ENCODE assay signal across 16 cellular contexts in genomic region chr3:23084367-23084766, GRCh38.
DNase-seq lines count a peak whose midpoint lies in the region; ATAC-seq, FAIRE-seq and TF ChIP-seq lines count a peak whose summit lies in the region.
"Had no signal": no experiment of that assay in that cellular context is flagged by ENCODE, and none has a peak within 500 bp of the region (broad histone marks: within the 10 kb centered on the region; RNA-seq: fewer than 3 reads in every experiment).

No MANE protein-coding gene starts in this region.

- TF ChIP-seq RAD21 in GM12878 (IDR thresholded peaks at IDR 0.05; ENCODE audit: insufficient read depth, low read depth, low read length): no peak

- no peak overlapping the region for H3K9ac ChIP-seq in GM12878 (ENCODE audit: control insufficient read depth, insufficient read depth, low read length)
- H3K9ac ChIP-seq: GM23248 had no signal

- H3K9me3 ChIP-seq in GM12878 (replicated peaks; ENCODE audit: control insufficient read depth, insufficient read depth, low read length): no peaks in the 10 kb centered on the region

- H4K20me1 ChIP-seq in GM12878 (ENCODE audit: control insufficient read depth, insufficient read depth): no peaks in the 10 kb centered on the region

- peak; percentile 55 for ATAC-seq in GM18867 (IDR thresholded peaks at IDR 0.05; ENCODE audit: unreplicated experiment)
- ATAC-seq in GM21576 (IDR thresholded peaks at IDR 0.05; ENCODE audit: unreplicated experiment): peak; percentile 72
- peak; percentile 88 for ATAC-seq in HG02885 (IDR thresholded peaks at IDR 0.05; ENCODE audit: poor library complexity, unreplicated experiment)
- ATAC-seq in GM12878: peak; percentile 63
- ATAC-seq in GM19328 (IDR thresholded peaks at IDR 0.05; ENCODE audit: unreplicated experiment): no peak

- no peak for FAIRE-seq in GM12878 (lab: Jason Lieb, UNC)

- H2AFZ ChIP-seq in GM12878 (ENCODE audit: control insufficient read depth, low read depth, low read length): no peak overlapping the region
- H2AFZ ChIP-seq: GM23248 had no signal

- no peak for TF ChIP-seq CTCF in GM12878 (IDR thresholded peaks at IDR 0.05 in 2 of 3, conservative IDR thresholded peaks at IDR 0.05 in 1 of 3; ENCODE audit: control insufficient read depth in 2 of 3, extremely low read depth in 1 of 3, insufficient read depth in 1 of 3, low read depth in 3 of 3, low read length in 3 of 3)

- SMC1A ChIA-PET in GM12878 (lab: Charles Lee; ENCODE audit: uncharacterized antibody, unreplicated experiment): interaction anchor here (0.6 kb wide), 1 partner anchor 1125 kb away, joined by 3 read pairs; no protein-coding TSS in a partner anchor

- no peaks in the 10 kb centered on the region for H3K27me3 ChIP-seq in GM12878 (replicated peaks in 1 of 2; ENCODE audit: control insufficient read depth in 2 of 2, insufficient read depth in 2 of 2, low read length in 1 of 2)

- POLR2A ChIA-PET in GM12878 (lab: Charles Lee): no interaction called here

- H3K4me1 ChIP-seq in GM12878 (ENCODE audit: control insufficient read depth, insufficient read depth, low read length): no peaks in the 10 kb centered on the region

- CTCF ChIA-PET in GM12878 (lab: Yijun Ruan, JAX): no interaction called here

- DNase-seq in GM12878 (ENCODE audit: low read depth, low spot score) (no peak), middle frontal gyrus (ENCODE audit: extremely low spot score, low spot score) (no peak), SW480 (ENCODE audit: low spot score) (no peak)
- DNase-seq: ACHN; C1 segment of cervical spinal cord; Calu3; CD4-positive, alpha-beta T cell; DMS 273 treated with DMSO at 0.1 percent for 48 hours; GM23248; IMR-90; Kasumi-1; KBM-7 had no signal

- intact Hi-C loops in GM12878 (cut with micrococcal nuclease; ENCODE audit: unreplicated experiment): no loop called here

- H3K36me3 ChIP-seq in GM12878 (ENCODE audit: control insufficient read depth in 2 of 2, insufficient read depth in 2 of 2, low read length in 1 of 2): no peaks in the 10 kb centered on the region

- no peak overlapping the region for H3K4me3 ChIP-seq in GM12878
- H3K4me3 ChIP-seq: GM23248 had no signal

- in situ Hi-C loops in GM12878 (cut with MboI): no loop called here

- no TSS peak for BruUV-seq in GM12878 (replicated peaks; lab: Mats Ljungman, UMichigan)

- no peak for TF ChIP-seq EP300 in GM12878 (IDR thresholded peaks at IDR 0.05; ENCODE audit: borderline replicate concordance in 1 of 2, control insufficient read depth in 1 of 2, low read depth in 2 of 2, low read length in 2 of 2)

- TF ChIP-seq POLR2A in GM12878 (IDR thresholded peaks at IDR 0.05; ENCODE audit: low read depth, low read length): no peak

- H3K27ac ChIP-seq in GM12878 (ENCODE audit: control insufficient read depth, insufficient read depth): no peak overlapping the region
- H3K27ac ChIP-seq: GM23248 had no signal

- H3K4me2 ChIP-seq in GM12878 (ENCODE audit: control insufficient read depth, insufficient read depth): no peak overlapping the region

- RAD21 ChIA-PET in GM12878 (lab: Charles Lee; ENCODE audit: unreplicated experiment): no interaction called here

- no peaks in the 10 kb centered on the region for H3K79me2 ChIP-seq in GM12878 (ENCODE audit: control insufficient read depth, insufficient read depth, low read length)

TF ChIP-seq in GM12878, 131 proteins besides CTCF, POLR2A, EP300 and RAD21:
- TF ChIP-seq KDM1A (IDR thresholded peaks at IDR 0.05; ENCODE audit: borderline replicate concordance): no peak
- TF ChIP-seq JUNB (IDR thresholded peaks at IDR 0.05): peak; percentile 60
